12 cellular contexts compared by ENCODE assay signal in genomic region chrX:118523920-118524319, GRCh38. TPM values are rescaled to one million over a fixed set of nuclear protein-coding genes. Genes with fewer than 3 reads are reported as not detected.
DNase-seq lines count a peak whose midpoint lies in the region; ATAC-seq and TF ChIP-seq lines count a peak whose summit lies in the region.
"Had no signal": no experiment of that assay in that cellular context is flagged by ENCODE, and none has a peak within 500 bp of the region (broad histone marks: within the 10 kb centered on the region; RNA-seq: fewer than 3 reads in every experiment).

No MANE protein-coding gene starts in this region.

- H3K36me3 Mint-ChIP-seq in activated naive CD8-positive, alpha-beta T cell treated with anti-CD3 and anti-CD28 coated beads, Interleukin-2, amount 50 U/mL, for 24 hours (ENCODE audit: low read depth), result no peaks in the 10 kb centered on the region
- H3K36me3 Mint-ChIP-seq in stimulated activated effector memory CD8-positive, alpha-beta T cell treated with anti-CD3 and anti-CD28 coated beads, Interleukin-12 subunit alpha, Interleukin-12 subunit beta, amount 100 ng/mL, for 72 hours, result peaks cover 2% of the 10 kb centered on the region
- no peaks in the 10 kb centered on the region for H3K36me3 Mint-ChIP-seq in GM23338 (ENCODE audit: low read depth)

- H3K4me1 ChIP-seq in GM23338 (ENCODE audit: insufficient read depth), result no peaks in the 10 kb centered on the region

- no peaks in the 10 kb centered on the region for H3F3A ChIP-seq in GM23338 (replicated peaks; ENCODE audit: low read depth)

- peak overlapping the region; percentile 61 for H3K4me3 Mint-ChIP-seq in activated naive CD8-positive, alpha-beta T cell treated with anti-CD3 and anti-CD28 coated beads, Interleukin-2, amount 50 U/mL, for 24 hours
- H3K4me3 Mint-ChIP-seq in stimulated activated effector memory CD8-positive, alpha-beta T cell treated with anti-CD3 and anti-CD28 coated beads, Interleukin-12 subunit alpha, Interleukin-12 subunit beta, amount 100 ng/mL, for 72 hours, result peak overlapping the region; percentile 62
- H3K4me3 Mint-ChIP-seq in GM23338, result no peak overlapping the region
- H3K4me3 Mint-ChIP-seq: endodermal cell had no signal

- H2AFZ ChIP-seq in GM23338, result no peak overlapping the region

- no peaks in the 10 kb centered on the region for H3K27me3 ChIP-seq in GM23338 (ENCODE audit: insufficient read depth)
- H3K27me3 ChIP-seq: heart left ventricle had no signal

- peak; percentile 52 for ATAC-seq in activated naive CD8-positive, alpha-beta T cell treated with anti-CD3 and anti-CD28 coated beads, Interleukin-2, amount 50 U/mL, for 24 hours
- ATAC-seq in stimulated activated effector memory CD8-positive, alpha-beta T cell treated with anti-CD3 and anti-CD28 coated beads, Interleukin-12 subunit alpha, Interleukin-12 subunit beta, amount 100 ng/mL, for 72 hours, result peak; percentile 79
- ATAC-seq in GM23338 (no peak), HG03460 (IDR thresholded peaks at IDR 0.05; ENCODE audit: unreplicated experiment) (no peak)
- ATAC-seq: heart left ventricle had no signal

- H3K27ac Mint-ChIP-seq in activated naive CD8-positive, alpha-beta T cell treated with anti-CD3 and anti-CD28 coated beads, Interleukin-2, amount 50 U/mL, for 24 hours, result peak overlapping the region; percentile 91
- H3K27ac Mint-ChIP-seq in stimulated activated effector memory CD8-positive, alpha-beta T cell treated with anti-CD3 and anti-CD28 coated beads, Interleukin-12 subunit alpha, Interleukin-12 subunit beta, amount 100 ng/mL, for 72 hours, result peak overlapping the region; percentile 93
- H3K27ac Mint-ChIP-seq in GM23338, result no peak overlapping the region
- H3K27ac Mint-ChIP-seq: endodermal cell had no signal

- H3K79me2 ChIP-seq in GM23338 (replicated peaks; ENCODE audit: insufficient read depth), result no peaks in the 10 kb centered on the region

- no peaks in the 10 kb centered on the region for H3K27me3 Mint-ChIP-seq in activated naive CD8-positive, alpha-beta T cell treated with anti-CD3 and anti-CD28 coated beads, Interleukin-2, amount 50 U/mL, for 24 hours
- peaks cover 2% of the 10 kb centered on the region for H3K27me3 Mint-ChIP-seq in GM23338 (ENCODE audit: insufficient read depth, low read depth, poor library complexity)

- H3K4me2 ChIP-seq in GM23338, result no peak overlapping the region

- no peak for TF ChIP-seq CTCF in GM23338 (conservative IDR thresholded peaks at IDR 0.05; ENCODE audit: low read depth in 2 of 2)

- H4K20me1 ChIP-seq in GM23338 (replicated peaks; ENCODE audit: insufficient read depth), result no peaks in the 10 kb centered on the region

- H3K4me3 ChIP-seq in GM23338, result no peak overlapping the region
- H3K4me3 ChIP-seq: heart left ventricle had no signal

- H3K9me2 ChIP-seq in GM23338 (ENCODE audit: insufficient read depth), result no peaks in the 10 kb centered on the region

- no peaks in the 10 kb centered on the region for H3K36me3 ChIP-seq in GM23338 (ENCODE audit: insufficient read depth)
- H3K36me3 ChIP-seq: heart left ventricle had no signal

- peak; percentile 17 for DNase-seq in activated CD4-positive, CD25-positive, alpha-beta regulatory T cell treated with anti-CD3 and anti-CD28 coated beads, Interleukin-2, amount 50 U/mL, for 16 hours (ENCODE audit: low read depth, low spot score)
- no peak for DNase-seq in activated CD4-positive, CD25-positive, alpha-beta regulatory T cell treated with anti-CD3 and anti-CD28 coated beads, Interleukin-2, amount 50 U/mL, for 72 hours
- peak; percentile 26 for DNase-seq in activated CD4-positive, alpha-beta T cell treated with anti-CD3 and anti-CD28 coated beads for 48 hours
- peak; percentile 22 for DNase-seq in activated naive CD8-positive, alpha-beta T cell treated with anti-CD3 and anti-CD28 coated beads, Interleukin-2, amount 50 U/mL, for 24 hours
- DNase-seq in stimulated activated effector memory CD8-positive, alpha-beta T cell treated with anti-CD3 and anti-CD28 coated beads, Interleukin-12 subunit alpha, Interleukin-12 subunit beta, amount 100 ng/mL, for 72 hours (ENCODE audit: low spot score in 2 of 2), result no peak
- no peak for DNase-seq in GM23338 (ENCODE audit: low spot score)
- DNase-seq in NCI-H187 (lab: John Stamatoyannopoulos, UW), result no peak
- DNase-seq: 8988T, endodermal cell, heart left ventricle, KG1 had no signal

- H3K27ac ChIP-seq in GM23338 (ENCODE audit: low read depth), result no peak overlapping the region

- peaks cover 91% of the 10 kb centered on the region for H3K4me1 Mint-ChIP-seq in activated naive CD8-positive, alpha-beta T cell treated with anti-CD3 and anti-CD28 coated beads, Interleukin-2, amount 50 U/mL, for 24 hours
- peaks cover 67% of the 10 kb centered on the region for H3K4me1 Mint-ChIP-seq in stimulated activated effector memory CD8-positive, alpha-beta T cell treated with anti-CD3 and anti-CD28 coated beads, Interleukin-12 subunit alpha, Interleukin-12 subunit beta, amount 100 ng/mL, for 72 hours
- H3K4me1 Mint-ChIP-seq in GM23338, result peaks cover 22% of the 10 kb centered on the region

- H3K9me3 Mint-ChIP-seq in activated naive CD8-positive, alpha-beta T cell treated with anti-CD3 and anti-CD28 coated beads, Interleukin-2, amount 50 U/mL, for 24 hours, result no peaks in the 10 kb centered on the region
- no peaks in the 10 kb centered on the region for H3K9me3 Mint-ChIP-seq in stimulated activated effector memory CD8-positive, alpha-beta T cell treated with anti-CD3 and anti-CD28 coated beads, Interleukin-12 subunit alpha, Interleukin-12 subunit beta, amount 100 ng/mL, for 72 hours
- H3K9me3 Mint-ChIP-seq in GM23338, result no peaks in the 10 kb centered on the region; the same call in 2 of the 3 replicates

TF ChIP-seq in GM23338, 12 proteins besides CTCF, POLR2A, EP300 and RAD21 (continues in another document):
- TF ChIP-seq, protein P1, sequence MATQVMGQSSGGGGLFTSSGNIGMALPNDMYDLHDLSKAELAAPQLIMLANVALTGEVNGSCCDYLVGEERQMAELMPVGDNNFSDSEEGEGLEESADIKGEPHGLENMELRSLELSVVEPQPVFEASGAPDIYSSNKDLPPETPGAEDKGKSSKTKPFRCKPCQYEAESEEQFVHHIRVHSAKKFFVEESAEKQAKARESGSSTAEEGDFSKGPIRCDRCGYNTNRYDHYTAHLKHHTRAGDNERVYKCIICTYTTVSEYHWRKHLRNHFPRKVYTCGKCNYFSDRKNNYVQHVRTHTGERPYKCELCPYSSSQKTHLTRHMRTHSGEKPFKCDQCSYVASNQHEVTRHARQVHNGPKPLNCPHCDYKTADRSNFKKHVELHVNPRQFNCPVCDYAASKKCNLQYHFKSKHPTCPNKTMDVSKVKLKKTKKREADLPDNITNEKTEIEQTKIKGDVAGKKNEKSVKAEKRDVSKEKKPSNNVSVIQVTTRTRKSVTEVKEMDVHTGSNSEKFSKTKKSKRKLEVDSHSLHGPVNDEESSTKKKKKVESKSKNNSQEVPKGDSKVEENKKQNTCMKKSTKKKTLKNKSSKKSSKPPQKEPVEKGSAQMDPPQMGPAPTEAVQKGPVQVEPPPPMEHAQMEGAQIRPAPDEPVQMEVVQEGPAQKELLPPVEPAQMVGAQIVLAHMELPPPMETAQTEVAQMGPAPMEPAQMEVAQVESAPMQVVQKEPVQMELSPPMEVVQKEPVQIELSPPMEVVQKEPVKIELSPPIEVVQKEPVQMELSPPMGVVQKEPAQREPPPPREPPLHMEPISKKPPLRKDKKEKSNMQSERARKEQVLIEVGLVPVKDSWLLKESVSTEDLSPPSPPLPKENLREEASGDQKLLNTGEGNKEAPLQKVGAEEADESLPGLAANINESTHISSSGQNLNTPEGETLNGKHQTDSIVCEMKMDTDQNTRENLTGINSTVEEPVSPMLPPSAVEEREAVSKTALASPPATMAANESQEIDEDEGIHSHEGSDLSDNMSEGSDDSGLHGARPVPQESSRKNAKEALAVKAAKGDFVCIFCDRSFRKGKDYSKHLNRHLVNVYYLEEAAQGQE (IDR thresholded peaks at IDR 0.05; ENCODE audit: unreplicated experiment), result no peak
- TF ChIP-seq ZNF114 (CRISPR knock-in tag; IDR thresholded peaks at IDR 0.05), result no peak
- no peak for TF ChIP-seq JUNB (IDR thresholded peaks at IDR 0.05; ENCODE audit: unreplicated experiment)
- TF ChIP-seq CREB1 (CRISPR knock-in tag; IDR thresholded peaks at IDR 0.05; ENCODE audit: low read depth), result no peak
- no peak for TF ChIP-seq POLR2AphosphoS5 (IDR thresholded peaks at IDR 0.05; ENCODE audit: low read depth)

RNA-seq across cellular contexts. Expression of gene DOCK11, which starts 28.3 kb away (rescaled TPM):
- total RNA-seq in GM23338 (2014; rRNA removed; shearing (Covaris generic)), result 12.3 and 14.6 TPM in 2 replicates
- 5.4 and 6.0 TPM in 2 replicates for polyA plus RNA-seq in GM23338 (2016; fragmentation: Nextera tagmentation; extraction: Ambion mirVana)

Comparison
In these comparisons a context has a peak if more than half of its experiments do, and no peak if none do; other contexts are left out.
1. DNase-seq: peak in activated CD4-positive, CD25-positive, alpha-beta regulatory T cell treated with anti-CD3 and anti-CD28 coated beads, Interleukin-2, amount 50 U/mL, for 16 hours (single experiment), activated CD4-positive, alpha-beta T cell treated with anti-CD3 and anti-CD28 coated beads for 48 hours (single experiment) and activated naive CD8-positive, alpha-beta T cell treated with anti-CD3 and anti-CD28 coated beads, Interleukin-2, amount 50 U/mL, for 24 hours (single experiment); none in activated CD4-positive, CD25-positive, alpha-beta regulatory T cell treated with anti-CD3 and anti-CD28 coated beads, Interleukin-2, amount 50 U/mL, for 72 hours (single experiment), stimulated activated effector memory CD8-positive, alpha-beta T cell treated with anti-CD3 and anti-CD28 coated beads, Interleukin-12 subunit alpha, Interleukin-12 subunit beta, amount 100 ng/mL, for 72 hours (0 of 2), GM23338 (single experiment) and NCI-H187 (0 of 2).
2. ATAC-seq: peak in activated naive CD8-positive, alpha-beta T cell treated with anti-CD3 and anti-CD28 coated beads, Interleukin-2, amount 50 U/mL, for 24 hours (single experiment) and stimulated activated effector memory CD8-positive, alpha-beta T cell treated with anti-CD3 and anti-CD28 coated beads, Interleukin-12 subunit alpha, Interleukin-12 subunit beta, amount 100 ng/mL, for 72 hours (single experiment); none in GM23338 (single experiment) and HG03460 (single experiment).